In genomic region chr11:118017631-118018315, GRCh38 we compare ENCODE assay signal across 21 cellular contexts. TPM values are rescaled to one million over a fixed set of nuclear protein-coding genes. Genes with fewer than 3 reads are reported as not detected.
A peak's percentile ranks its signal among the peaks of the same experiment; 100 is the strongest.
DNase-seq lines count a peak whose midpoint lies in the region; ATAC-seq and TF ChIP-seq lines count a peak whose summit lies in the region.
"Had no signal": no experiment of that assay in that cellular context is flagged by ENCODE, and none has a peak within 500 bp of the region (broad histone marks: within the 10 kb centered on the region; RNA-seq: fewer than 3 reads in every experiment).

No MANE protein-coding gene starts in this region.

- H3K27me3 ChIP-seq in esophagus muscularis mucosa = peaks cover 0 to 14% (median 0%) of the 10 kb centered on the region in 4 donors

- peaks cover 14% of the 10 kb centered on the region for H3K36me3 Mint-ChIP-seq in activated naive CD4-positive, alpha-beta T cell treated with anti-CD3 and anti-CD28 coated beads, Interleukin-2, amount 50 U/mL, for 24 hours
- H3K36me3 Mint-ChIP-seq in activated naive CD4-positive, alpha-beta T cell treated with anti-CD3 and anti-CD28 coated beads for 36 hours (ENCODE audit: low read depth) = peaks cover 2% of the 10 kb centered on the region
- peaks cover 16% of the 10 kb centered on the region for H3K36me3 Mint-ChIP-seq in activated B cell treated with CpG ODN at 0.5 μM for 24 hours (ENCODE audit: low read depth)
- H3K36me3 Mint-ChIP-seq in progenitor cell of endocrine pancreas (ENCODE audit: insufficient read depth) = no peaks in the 10 kb centered on the region

- CTCF ChIA-PET in activated naive CD4-positive, alpha-beta T cell treated with anti-CD3 and anti-CD28 coated beads for 36 hours (lab: Charles Lee) = no interaction called here
- CTCF ChIA-PET in activated B cell treated with CpG ODN at 0.5 μM for 24 hours (lab: Charles Lee) = no interaction called here

- H3K27ac Mint-ChIP-seq in activated naive CD4-positive, alpha-beta T cell treated with anti-CD3 and anti-CD28 coated beads, Interleukin-2, amount 50 U/mL, for 24 hours = peak overlapping the region; percentile 81
- no peak overlapping the region for H3K27ac Mint-ChIP-seq in activated naive CD4-positive, alpha-beta T cell treated with anti-CD3 and anti-CD28 coated beads for 36 hours
- H3K27ac Mint-ChIP-seq in activated B cell treated with CpG ODN at 0.5 μM for 24 hours = peak overlapping the region; percentile 25
- no peak overlapping the region for H3K27ac Mint-ChIP-seq in progenitor cell of endocrine pancreas

- 55% methylated on average over 4 of the region's 4 CpGs for WGBS in esophagus muscularis mucosa

- no peak for TF ChIP-seq CTCF in activated B cell treated with CpG ODN at 0.5 μM for 24 hours (IDR thresholded peaks at IDR 0.05)
- no peak for TF ChIP-seq CTCF in esophagus muscularis mucosa (IDR thresholded peaks at IDR 0.05)
- TF ChIP-seq CTCF in progenitor cell of endocrine pancreas (IDR thresholded peaks at IDR 0.05; ENCODE audit: unreplicated experiment) = no peak

- peaks cover 0 to 8% (median 0%) of the 10 kb centered on the region in 4 donors for H3K4me1 ChIP-seq in esophagus muscularis mucosa
- H3K4me1 ChIP-seq: A549 had no signal

- peaks cover 0 to 15% (median 7%) of the 10 kb centered on the region in 4 donors for H3K9me3 ChIP-seq in esophagus muscularis mucosa

- no peak overlapping the region for H3K4me3 Mint-ChIP-seq in activated naive CD4-positive, alpha-beta T cell treated with anti-CD3 and anti-CD28 coated beads, Interleukin-2, amount 50 U/mL, for 24 hours
- no peak overlapping the region for H3K4me3 Mint-ChIP-seq in activated naive CD4-positive, alpha-beta T cell treated with anti-CD3 and anti-CD28 coated beads for 36 hours
- no peak overlapping the region for H3K4me3 Mint-ChIP-seq in activated B cell treated with CpG ODN at 0.5 μM for 24 hours
- no peak overlapping the region for H3K4me3 Mint-ChIP-seq in progenitor cell of endocrine pancreas (ENCODE audit: low read depth)

- POLR2A ChIA-PET in activated B cell treated with CpG ODN at 0.5 μM for 24 hours (lab: Charles Lee) = interaction anchor here (0.9 to 25.5 kb wide), 2 partner anchors 10 to 27 kb away, joined by 3 to 1422 read pairs; partner anchors contain the start of gene IL10RA

- H3K36me3 ChIP-seq in esophagus muscularis mucosa = no peaks in the 10 kb centered on the region

- no peaks in the 10 kb centered on the region for H3K27me3 Mint-ChIP-seq in activated naive CD4-positive, alpha-beta T cell treated with anti-CD3 and anti-CD28 coated beads, Interleukin-2, amount 50 U/mL, for 24 hours
- H3K27me3 Mint-ChIP-seq in activated naive CD4-positive, alpha-beta T cell treated with anti-CD3 and anti-CD28 coated beads for 36 hours (ENCODE audit: low read depth) = no peaks in the 10 kb centered on the region
- H3K27me3 Mint-ChIP-seq in activated B cell treated with CpG ODN at 0.5 μM for 24 hours (no peaks in the 10 kb centered on the region), progenitor cell of endocrine pancreas (peaks cover 24% of the 10 kb centered on the region)

- H3K4me3 ChIP-seq in esophagus muscularis mucosa = no peak overlapping the region
- H3K4me3 ChIP-seq: A549, SK-N-MC had no signal

- no peak for DNase-seq in activated naive CD4-positive, alpha-beta T cell treated with anti-CD3 and anti-CD28 coated beads for 36 hours
- DNase-seq in activated B cell treated with CpG ODN at 0.5 μM for 24 hours (no peak), esophagus muscularis mucosa (ENCODE audit: extremely low spot score) (peak; percentile 82), progenitor cell of endocrine pancreas (ENCODE audit: low spot score, unreplicated experiment) (no peak), G401 (ENCODE audit: low spot score) (no peak), GM19240 (ENCODE audit: insufficient read length, low spot score) (no peak)
- DNase-seq: AML-193, C1 segment of cervical spinal cord, DMS153, DND-41, KG1, MM.1S, NCI-H2029, NCI-H446, NCI-H524 treated with DMSO at 0.1 percent for 48 hours, NCI-H774, SIG-M5 had no signal

- H3K4me1 Mint-ChIP-seq in activated naive CD4-positive, alpha-beta T cell treated with anti-CD3 and anti-CD28 coated beads, Interleukin-2, amount 50 U/mL, for 24 hours = peaks cover 37% of the 10 kb centered on the region
- H3K4me1 Mint-ChIP-seq in activated naive CD4-positive, alpha-beta T cell treated with anti-CD3 and anti-CD28 coated beads for 36 hours (ENCODE audit: low read depth) = peaks cover 20% of the 10 kb centered on the region
- H3K4me1 Mint-ChIP-seq in activated B cell treated with CpG ODN at 0.5 μM for 24 hours (peaks cover 42% of the 10 kb centered on the region), progenitor cell of endocrine pancreas (ENCODE audit: low read depth) (no peaks in the 10 kb centered on the region)

- no peak overlapping the region for H3K27ac ChIP-seq in esophagus muscularis mucosa (replicated peaks in 1 of 4)
- H3K27ac ChIP-seq: A549, SK-N-MC had no signal

- H3K9me3 Mint-ChIP-seq in activated naive CD4-positive, alpha-beta T cell treated with anti-CD3 and anti-CD28 coated beads, Interleukin-2, amount 50 U/mL, for 24 hours = peaks cover 14% of the 10 kb centered on the region
- peaks cover 23% of the 10 kb centered on the region for H3K9me3 Mint-ChIP-seq in activated naive CD4-positive, alpha-beta T cell treated with anti-CD3 and anti-CD28 coated beads for 36 hours
- H3K9me3 Mint-ChIP-seq in activated B cell treated with CpG ODN at 0.5 μM for 24 hours (peaks cover 19% of the 10 kb centered on the region), progenitor cell of endocrine pancreas (ENCODE audit: low read depth) (peaks cover 6% of the 10 kb centered on the region)

- TF ChIP-seq EP300 in esophagus muscularis mucosa (IDR thresholded peaks at IDR 0.05) = no peak

- in situ Hi-C loops in G401 (cut with HindIII; ENCODE audit: low sequenced_read_pairs) = no loop called here

- intact Hi-C loops in activated naive CD4-positive, alpha-beta T cell treated with anti-CD3 and anti-CD28 coated beads for 36 hours (cut with micrococcal nuclease) = no loop called here
- intact Hi-C loops in activated B cell treated with CpG ODN at 0.5 μM for 24 hours (cut with micrococcal nuclease) (no loop called here), esophagus muscularis mucosa (cut with DNase I) (no loop called here)

- no peak for TF ChIP-seq POLR2A in esophagus muscularis mucosa (IDR thresholded peaks at IDR 0.05; ENCODE audit: low read depth)

- ATAC-seq in activated B cell treated with CpG ODN at 0.5 μM for 24 hours (ENCODE audit: low read depth) = no peak
- ATAC-seq: A549, HCT116 had no signal

RNA-seq across cellular contexts. Expression of gene IL10RA, which starts 31.6 kb away (rescaled TPM):
- 10 to 100 TPM; 11.3 to 16.1 TPM for total RNA-seq in activated naive CD4-positive, alpha-beta T cell treated with anti-CD3 and anti-CD28 coated beads for 36 hours
- total RNA-seq in activated B cell treated with CpG ODN at 0.5 μM for 24 hours (303 and 350 TPM in 2 replicates), esophagus muscularis mucosa (10 to 100 TPM; 14.3 to 34.9 (median 20.9) TPM), progenitor cell of endocrine pancreas (0.62 and 0.72 TPM in 2 replicates)
- not detected in 2 replicates for total RNA-seq in G401 (2014; rRNA removed; shearing (Covaris generic))

RNA-seq across cellular contexts. Expression of gene TMPRSS4, which starts 59.1 kb away (rescaled TPM):
- total RNA-seq in activated naive CD4-positive, alpha-beta T cell treated with anti-CD3 and anti-CD28 coated beads for 36 hours = not detected
- total RNA-seq in activated B cell treated with CpG ODN at 0.5 μM for 24 hours = not detected in 2 replicates
- total RNA-seq in esophagus muscularis mucosa = under 1 TPM in 3 of 4 donors, not detected in 1; 0.17 to 0.33 (median 0.26) TPM
- total RNA-seq in progenitor cell of endocrine pancreas = 11.3 and 12.1 TPM in 2 replicates
- total RNA-seq in G401 (2014; rRNA removed; shearing (Covaris generic)) = not detected in 2 replicates

Comparison
In these comparisons a context has a peak if more than half of its experiments do, and no peak if none do; other contexts are left out.
1. H3K27ac Mint-ChIP-seq: peak in activated naive CD4-positive, alpha-beta T cell treated with anti-CD3 and anti-CD28 coated beads, Interleukin-2, amount 50 U/mL, for 24 hours (single experiment) and activated B cell treated with CpG ODN at 0.5 μM for 24 hours (single experiment); none in activated naive CD4-positive, alpha-beta T cell treated with anti-CD3 and anti-CD28 coated beads for 36 hours (single experiment) and progenitor cell of endocrine pancreas (single experiment).